ENCODE assay signal across 20 cellular contexts in the genomic region with DNA sequence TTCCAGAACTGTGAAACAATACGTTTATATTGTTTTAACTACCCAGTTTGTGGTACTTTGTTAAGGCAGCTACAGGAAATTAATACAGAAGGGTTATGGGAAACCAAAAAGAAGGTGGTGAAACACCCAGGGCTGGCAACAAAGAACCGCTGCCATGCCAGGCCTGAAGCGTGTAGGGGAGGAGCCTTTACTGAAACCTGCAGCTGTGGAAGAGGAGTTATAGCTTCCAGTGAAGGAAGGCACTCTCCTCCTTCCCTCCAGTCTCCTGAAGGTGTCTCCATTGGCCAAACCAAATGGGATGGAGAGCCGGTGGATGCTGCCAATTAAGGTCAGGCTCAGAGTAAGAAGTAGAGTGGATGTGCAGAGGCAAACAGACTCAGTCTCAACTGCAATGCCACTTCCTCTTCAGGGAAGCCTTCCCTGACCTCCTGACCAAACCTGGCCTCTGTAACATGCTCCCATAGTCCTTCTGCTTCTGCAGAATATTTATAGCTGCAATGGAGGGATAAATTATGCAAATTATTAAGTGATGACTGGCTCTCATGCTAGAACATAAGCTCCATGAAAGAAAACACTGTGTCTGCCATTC.
DNase-seq lines count a peak whose midpoint lies in the region; ATAC-seq, FAIRE-seq and TF ChIP-seq lines count a peak whose summit lies in the region.
"Had no signal": no experiment of that assay in that cellular context is flagged by ENCODE, and none has a peak within 500 bp of the region (broad histone marks: within the 10 kb centered on the region; RNA-seq: fewer than 3 reads in every experiment).

No MANE protein-coding gene starts in this region.

- peak overlapping the region; percentile 62 for H3K27ac Mint-ChIP-seq in stimulated activated naive B cell treated with anti-CD40 and anti-IgM and Interleukin-4, amounts not matched to agents 10 μg/mL and 1 μg/mL and 100 μg/mL, for 72 hours
- H3K27ac Mint-ChIP-seq in T-helper 2 cell treated with Interferon-gamma antibody and Interleukin-4, amounts not matched to agents 5 μg/mL and 100 μg/mL, for 36 hours = no peak overlapping the region
- H3K27ac Mint-ChIP-seq: activated CD4-positive, alpha-beta memory T cell treated with anti-CD3 and anti-CD28 coated beads, Interleukin-2, amount 10 ng/mL, durations not matched to agents 7 days and 5 days; activated naive CD8-positive, alpha-beta T cell treated with anti-CD3 and anti-CD28 coated beads for 36 hours had no signal

- H3K36me3 Mint-ChIP-seq in stimulated activated naive B cell treated with anti-CD40 and anti-IgM and Interleukin-4, amounts not matched to agents 10 μg/mL and 1 μg/mL and 100 μg/mL, for 72 hours = no peaks in the 10 kb centered on the region
- H3K36me3 Mint-ChIP-seq in T-helper 2 cell treated with Interferon-gamma antibody and Interleukin-4, amounts not matched to agents 5 μg/mL and 100 μg/mL, for 36 hours (ENCODE audit: low read depth) = no peaks in the 10 kb centered on the region
- H3K36me3 Mint-ChIP-seq: activated naive CD8-positive, alpha-beta T cell treated with anti-CD3 and anti-CD28 coated beads for 36 hours; naive thymus-derived CD8-positive, alpha-beta T cell had no signal

- DNase-seq in DMS 273 (lab: John Stamatoyannopoulos, UW; ENCODE audit: unreplicated experiment) = peak; percentile 45
- DNase-seq in DMS 273 treated with DMSO at 0.1 percent for 48 hours (lab: John Stamatoyannopoulos, UW) = no peak
- DNase-seq in MV-4-11 (lab: John Stamatoyannopoulos, UW) = peak; percentile 69
- peak; percentile 22 for DNase-seq in cerebellar cortex (ENCODE audit: low spot score)
- DNase-seq in stimulated activated naive B cell treated with anti-CD40 and anti-IgM and Interleukin-4, amounts not matched to agents 10 μg/mL and 1 μg/mL and 100 μg/mL, for 72 hours = no peak
- DNase-seq in GM19239 (ENCODE audit: insufficient read length, low spot score) = no peak
- no peak for DNase-seq in HEK293T (ENCODE audit: extremely low spot score)
- no peak for DNase-seq in T-helper 2 cell treated with Interferon-gamma antibody and Interleukin-4, amounts not matched to agents 5 μg/mL and 100 μg/mL, for 36 hours (ENCODE audit: low spot score)
- DNase-seq: activated CD4-positive, alpha-beta memory T cell treated with anti-CD3 and anti-CD28 coated beads, Interleukin-2, amount 10 ng/mL, durations not matched to agents 7 days and 5 days; activated naive CD8-positive, alpha-beta T cell treated with anti-CD3 and anti-CD28 coated beads for 36 hours; activated T-cell treated with anti-CD3 and anti-CD28 coated beads, Interleukin-2, amount 50 U/mL, for 4 hours; effector CD4-positive, alpha-beta T cell; kidney; naive thymus-derived CD8-positive, alpha-beta T cell; NCI-H1048; NCI-H748 treated with DMSO at 0.1 percent for 48 hours; posterior cingulate gyrus; small intestine had no signal

- POLR2A ChIA-PET in HEK293T (lab: Yijun Ruan, JAX) = no interaction called here

- CTCF ChIA-PET in HEK293T (lab: Yijun Ruan, JAX) = no interaction called here

- H3K4me1 Mint-ChIP-seq in stimulated activated naive B cell treated with anti-CD40 and anti-IgM and Interleukin-4, amounts not matched to agents 10 μg/mL and 1 μg/mL and 100 μg/mL, for 72 hours = peaks cover 33 to 48% of the 10 kb centered on the region in 2 donors
- no peaks in the 10 kb centered on the region for H3K4me1 Mint-ChIP-seq in T-helper 2 cell treated with Interferon-gamma antibody and Interleukin-4, amounts not matched to agents 5 μg/mL and 100 μg/mL, for 36 hours (ENCODE audit: low read depth)
- H3K4me1 Mint-ChIP-seq: activated CD4-positive, alpha-beta memory T cell treated with anti-CD3 and anti-CD28 coated beads, Interleukin-2, amount 10 ng/mL, durations not matched to agents 7 days and 5 days; activated naive CD8-positive, alpha-beta T cell treated with anti-CD3 and anti-CD28 coated beads for 36 hours had no signal

- H3K4me3 Mint-ChIP-seq in stimulated activated naive B cell treated with anti-CD40 and anti-IgM and Interleukin-4, amounts not matched to agents 10 μg/mL and 1 μg/mL and 100 μg/mL, for 72 hours = no peak overlapping the region
- no peak overlapping the region for H3K4me3 Mint-ChIP-seq in T-helper 2 cell treated with Interferon-gamma antibody and Interleukin-4, amounts not matched to agents 5 μg/mL and 100 μg/mL, for 36 hours
- H3K4me3 Mint-ChIP-seq: activated CD4-positive, alpha-beta memory T cell treated with anti-CD3 and anti-CD28 coated beads, Interleukin-2, amount 10 ng/mL, durations not matched to agents 7 days and 5 days; activated naive CD8-positive, alpha-beta T cell treated with anti-CD3 and anti-CD28 coated beads for 36 hours; activated T-cell treated with anti-CD3 and anti-CD28 coated beads, Interleukin-2, amount 50 U/mL, for 4 hours; naive thymus-derived CD8-positive, alpha-beta T cell had no signal

- no peak for FAIRE-seq in GM19239 (lab: Jason Lieb, UNC)
- FAIRE-seq: H54, kidney, RCC 7860, small intestine had no signal

- no peaks in the 10 kb centered on the region for H3K9me3 Mint-ChIP-seq in stimulated activated naive B cell treated with anti-CD40 and anti-IgM and Interleukin-4, amounts not matched to agents 10 μg/mL and 1 μg/mL and 100 μg/mL, for 72 hours
- H3K9me3 Mint-ChIP-seq in T-helper 2 cell treated with Interferon-gamma antibody and Interleukin-4, amounts not matched to agents 5 μg/mL and 100 μg/mL, for 36 hours = no peaks in the 10 kb centered on the region
- H3K9me3 Mint-ChIP-seq: activated CD4-positive, alpha-beta memory T cell treated with anti-CD3 and anti-CD28 coated beads, Interleukin-2, amount 10 ng/mL, durations not matched to agents 7 days and 5 days; activated naive CD8-positive, alpha-beta T cell treated with anti-CD3 and anti-CD28 coated beads for 36 hours; activated T-cell treated with anti-CD3 and anti-CD28 coated beads, Interleukin-2, amount 50 U/mL, for 4 hours; naive thymus-derived CD8-positive, alpha-beta T cell had no signal

- H3K27me3 Mint-ChIP-seq in stimulated activated naive B cell treated with anti-CD40 and anti-IgM and Interleukin-4, amounts not matched to agents 10 μg/mL and 1 μg/mL and 100 μg/mL, for 72 hours = peaks cover 5 to 7% of the 10 kb centered on the region in 2 donors
- no peaks in the 10 kb centered on the region for H3K27me3 Mint-ChIP-seq in T-helper 2 cell treated with Interferon-gamma antibody and Interleukin-4, amounts not matched to agents 5 μg/mL and 100 μg/mL, for 36 hours (ENCODE audit: low read depth)
- H3K27me3 Mint-ChIP-seq: activated CD4-positive, alpha-beta memory T cell treated with anti-CD3 and anti-CD28 coated beads, Interleukin-2, amount 10 ng/mL, durations not matched to agents 7 days and 5 days; activated naive CD8-positive, alpha-beta T cell treated with anti-CD3 and anti-CD28 coated beads for 36 hours; naive thymus-derived CD8-positive, alpha-beta T cell had no signal

- ATAC-seq in stimulated activated naive B cell treated with anti-CD40 and anti-IgM and Interleukin-4, amounts not matched to agents 10 μg/mL and 1 μg/mL and 100 μg/mL, for 72 hours (replicated peaks) = no peak
- ATAC-seq: activated T-cell treated with anti-CD3 and anti-CD28 coated beads, Interleukin-2, amount 50 U/mL, for 4 hours; naive thymus-derived CD8-positive, alpha-beta T cell had no signal

TF ChIP-seq in HEK293T, 16 proteins besides CTCF, POLR2A, EP300 and RAD21:
- TF ChIP-seq TARDBP (IDR thresholded peaks at IDR 0.05) = no peak
- no peak for TF ChIP-seq LEF1 (IDR thresholded peaks at IDR 0.05; ENCODE audit: borderline replicate concordance)

Comparison
In these comparisons a context has a peak if more than half of its experiments do, and no peak if none do; other contexts are left out.
1. DNase-seq: peak in DMS 273 (single experiment), MV-4-11 (single experiment) and cerebellar cortex (single experiment); none in DMS 273 treated with DMSO at 0.1 percent for 48 hours (single experiment), stimulated activated naive B cell treated with anti-CD40 and anti-IgM and Interleukin-4, amounts not matched to agents 10 μg/mL and 1 μg/mL and 100 μg/mL, for 72 hours (single experiment), GM19239 (single experiment), HEK293T (single experiment) and T-helper 2 cell treated with Interferon-gamma antibody and Interleukin-4, amounts not matched to agents 5 μg/mL and 100 μg/mL, for 36 hours (single experiment).